Comparison of ENCODE assay signal across 1 cellular context in genomic region chr10:14532473-14533251, GRCh38.
TF ChIP-seq lines count a peak whose summit lies in the region.

No MANE protein-coding gene starts in this region.

TF ChIP-seq in HepG2, 621 proteins besides CTCF, POLR2A, EP300 and RAD21 (continued from another document and continues in another):
- TF ChIP-seq ZSCAN9 (CRISPR knock-in tag; IDR thresholded peaks at IDR 0.05; ENCODE audit: borderline replicate concordance) = no peak
- no peak for TF ChIP-seq NR1H2 (CRISPR knock-in tag; IDR thresholded peaks at IDR 0.05; ENCODE audit: borderline replicate concordance, low read depth)
- TF ChIP-seq ZBTB20 (CRISPR knock-in tag; IDR thresholded peaks at IDR 0.05; ENCODE audit: borderline replicate concordance, low read depth) = peak; percentile 50; the same call in 1 of the 2 replicates
- TF ChIP-seq MEIS1 (CRISPR knock-in tag; IDR thresholded peaks at IDR 0.05; ENCODE audit: borderline replicate concordance) = 0 out of 2 replicates have a peak, but pooled peaks have one; percentile 33
- no peak for TF ChIP-seq U2AF1 (optimal IDR thresholded peaks at IDR 0.05; ENCODE audit: low read depth, low read length)
- no peak for TF ChIP-seq AKAP8 (CRISPR knock-in tag; IDR thresholded peaks at IDR 0.05)
- no peak for TF ChIP-seq DRAP1 (CRISPR knock-in tag; IDR thresholded peaks at IDR 0.05)
- no peak for TF ChIP-seq DMTF1 (CRISPR knock-in tag; IDR thresholded peaks at IDR 0.05)
- 0 out of 2 replicates have a peak, but pooled peaks have one; percentile 28 for TF ChIP-seq ZNF274 (CRISPR knock-in tag; IDR thresholded peaks at IDR 0.05)
- TF ChIP-seq ZSCAN30 (CRISPR knock-in tag; IDR thresholded peaks at IDR 0.05) = no peak
- TF ChIP-seq TEF (CRISPR knock-in tag; IDR thresholded peaks at IDR 0.05) = no peak
- TF ChIP-seq SNAPC2 (CRISPR knock-in tag; IDR thresholded peaks at IDR 0.05) = no peak; the same call in 1 of the 2 replicates
- no peak for TF ChIP-seq ZNF431 (CRISPR knock-in tag; IDR thresholded peaks at IDR 0.05; ENCODE audit: borderline replicate concordance, low read depth)
- 0 out of 2 replicates have a peak, but pooled peaks have one; percentile 56 for TF ChIP-seq ZNF501 (CRISPR knock-in tag; IDR thresholded peaks at IDR 0.05)
- peak; percentile 77 for TF ChIP-seq PITX1 (CRISPR knock-in tag; IDR thresholded peaks at IDR 0.05)
- TF ChIP-seq ZBTB39 (CRISPR knock-in tag; IDR thresholded peaks at IDR 0.05) = no peak
- TF ChIP-seq ZNF225 (CRISPR knock-in tag; IDR thresholded peaks at IDR 0.05) = no peak
- no peak for TF ChIP-seq SUZ12 (IDR thresholded peaks at IDR 0.05; ENCODE audit: low read depth, low read length)
- no peak for TF ChIP-seq ZNF318 (CRISPR knock-in tag; IDR thresholded peaks at IDR 0.05)
- TF ChIP-seq ZNF574 (CRISPR knock-in tag; IDR thresholded peaks at IDR 0.05) = peak; percentile 31; the same call in 1 of the 2 replicates
- TF ChIP-seq GLMP (CRISPR knock-in tag; IDR thresholded peaks at IDR 0.05; ENCODE audit: borderline replicate concordance) = no peak
- TF ChIP-seq ATF7 (IDR thresholded peaks at IDR 0.05) = no peak
- TF ChIP-seq ATF7 (CRISPR knock-in tag; IDR thresholded peaks at IDR 0.05) = peak; percentile 21; the same call in 1 of the 2 replicates
- no peak for TF ChIP-seq SAFB2 (CRISPR knock-in tag; IDR thresholded peaks at IDR 0.05; ENCODE audit: borderline replicate concordance, low read depth)
- TF ChIP-seq ZNF282 (IDR thresholded peaks at IDR 0.05; ENCODE audit: partially characterized antibody) = no peak
- TF ChIP-seq ZC3H4 (CRISPR knock-in tag; IDR thresholded peaks at IDR 0.05; ENCODE audit: borderline replicate concordance) = no peak
- no peak for TF ChIP-seq GZF1 (CRISPR knock-in tag; IDR thresholded peaks at IDR 0.05)
- no peak; the same call in 1 of the 2 replicates for TF ChIP-seq HMG20A (CRISPR knock-in tag; IDR thresholded peaks at IDR 0.05; ENCODE audit: borderline replicate concordance)
- no peak for TF ChIP-seq ZNF703 (CRISPR knock-in tag; IDR thresholded peaks at IDR 0.05; ENCODE audit: borderline replicate concordance)
- peak; percentile 71 for TF ChIP-seq ZNF263 (CRISPR knock-in tag; IDR thresholded peaks at IDR 0.05)
- TF ChIP-seq HOMEZ (CRISPR knock-in tag; IDR thresholded peaks at IDR 0.05; ENCODE audit: low read depth) = peak; percentile 82; the same call in 1 of the 2 replicates
- TF ChIP-seq ETS1 (CRISPR knock-in tag; IDR thresholded peaks at IDR 0.05) = no peak
- no peak for TF ChIP-seq ZNF619 (CRISPR knock-in tag; IDR thresholded peaks at IDR 0.05)
- TF ChIP-seq PAF1 (CRISPR knock-in tag; IDR thresholded peaks at IDR 0.05) = no peak
- no peak for TF ChIP-seq NR3C1 (CRISPR knock-in tag; IDR thresholded peaks at IDR 0.05)
- no peak for TF ChIP-seq ZNF513 (CRISPR knock-in tag; conservative IDR thresholded peaks at IDR 0.05)
- no peak for TF ChIP-seq XRCC5 (optimal IDR thresholded peaks at IDR 0.05; ENCODE audit: low read length)
